In the genomic region with DNA sequence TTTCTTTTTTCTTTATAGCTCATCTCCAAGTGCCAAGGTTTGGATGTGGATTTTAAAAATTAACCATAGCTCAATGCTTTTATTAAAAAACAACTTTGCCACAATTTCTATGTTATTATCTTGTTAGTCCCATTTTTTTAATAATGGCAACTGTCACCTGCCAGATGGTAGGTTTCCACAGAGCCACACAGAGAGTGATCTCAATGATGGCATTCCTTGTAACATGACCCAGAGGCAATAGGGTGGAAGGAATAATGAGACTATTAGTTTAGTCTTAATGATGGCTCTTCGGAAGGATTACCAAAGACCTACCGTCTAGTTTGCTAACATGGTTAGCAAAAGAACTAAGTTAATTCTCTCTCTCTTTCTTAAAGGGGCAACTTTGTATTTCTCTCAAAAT, we compare ENCODE assay signal across 13 cellular contexts.
"Had no signal": no experiment of that assay in that cellular context is flagged by ENCODE, and none has a peak within 500 bp of the region (broad histone marks: within the 10 kb centered on the region; RNA-seq: fewer than 3 reads in every experiment).

No MANE protein-coding gene starts in this region.

- H3K27ac ChIP-seq: right lobe of liver, upper lobe of left lung had no signal

- H3K27me3 ChIP-seq: right lobe of liver, upper lobe of left lung had no signal

- H3K4me3 ChIP-seq: right lobe of liver, upper lobe of left lung had no signal

- H3K4me1 ChIP-seq: right lobe of liver, upper lobe of left lung had no signal

- H3K9me3 ChIP-seq: right lobe of liver, upper lobe of left lung had no signal

- ATAC-seq: activated CD8-positive, alpha-beta T cell treated with anti-CD3 and anti-CD28 coated beads for 36 hours; activated T-cell treated with anti-CD3 and anti-CD28 coated beads, Interleukin-2, amount 50 U/mL, for 4 hours; right lobe of liver had no signal

- DNase-seq: activated B cell treated with CpG ODN at 0.5 μM for 24 hours; activated CD4-positive, alpha-beta T cell treated with anti-CD3 and anti-CD28 coated beads for 48 hours; activated CD8-positive, alpha-beta T cell treated with anti-CD3 and anti-CD28 coated beads for 36 hours; activated effector memory CD4-positive, alpha-beta T cell treated with Interleukin-2 at 50 U/mL for 16 hours; activated T-cell treated with anti-CD3 and anti-CD28 coated beads, Interleukin-2, amount 50 U/mL, for 4 hours; amniotic stem cell; cortex of kidney; effector CD8-positive, alpha-beta T cell; foreskin fibroblast; kidney glomerular epithelial cell; mesenchymal stem cell; right lobe of liver; upper lobe of left lung had no signal
